ENCODE assay signal across 8 cellular contexts in the genomic region with DNA sequence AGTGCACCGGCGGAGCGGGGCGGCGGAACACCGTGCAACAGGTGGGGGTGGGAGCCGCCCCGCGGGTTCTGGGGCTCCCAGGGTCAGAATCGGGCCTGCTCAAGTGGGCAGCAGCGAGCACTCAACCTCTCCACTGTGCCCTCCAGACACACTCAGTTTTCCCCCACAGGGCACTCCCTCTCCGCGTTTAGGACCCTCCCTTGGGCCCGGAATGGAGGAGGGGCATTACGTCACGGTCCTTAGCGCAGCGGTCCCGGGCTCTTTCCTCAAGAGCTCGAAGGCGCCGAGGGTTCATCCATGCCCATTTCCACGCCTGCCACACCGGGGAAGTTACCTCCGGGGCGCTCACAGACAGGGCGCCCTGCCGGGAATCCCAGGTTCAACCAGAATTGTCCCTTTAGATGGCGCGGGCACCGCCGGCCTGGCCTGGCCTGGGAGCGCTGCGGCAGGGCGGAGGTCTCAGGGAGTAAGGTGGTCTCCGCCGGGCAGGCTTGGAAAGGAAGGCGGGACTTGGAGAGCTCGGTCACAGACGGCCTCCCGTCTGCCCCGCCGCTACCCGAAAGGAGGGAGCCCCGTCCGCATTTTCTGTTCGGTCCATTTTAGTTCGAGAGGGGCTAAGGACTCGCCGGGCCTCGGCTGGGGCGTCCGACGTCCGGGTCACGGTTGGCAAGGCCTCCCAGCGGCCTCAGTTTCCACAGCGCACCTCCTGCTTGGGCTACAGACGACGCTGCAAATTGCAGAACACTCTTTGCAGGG. TPM values are rescaled to one million over a fixed set of nuclear protein-coding genes. Genes with fewer than 3 reads are reported as not detected.
DNase-seq lines count a peak whose midpoint lies in the region; ATAC-seq and TF ChIP-seq lines count a peak whose summit lies in the region.

No MANE protein-coding gene starts in this region.

- CTCF ChIA-PET in A673 (lab: Charles Lee): interaction anchor here (0.5 to 2.6 kb wide), 5 partner anchors 332 to 906 kb away, joined by 3 to 11 read pairs (median 4); no protein-coding TSS in a partner anchor

- TF ChIP-seq CTCF in A673 (conservative IDR thresholded peaks at IDR 0.05; ENCODE audit: low read depth, low read length) (no peak), HFFc6 (IDR thresholded peaks at IDR 0.05) (no peak)

- DNase-seq in A673 (ENCODE audit: low spot score) (no peak), HFFc6 (no peak), HPDE6-E6E7 (ENCODE audit: extremely low spot score) (no peak)
- DNase-seq in central memory CD8-positive, alpha-beta T cell (ENCODE audit: low spot score in 2 of 2): no peak

- peaks cover 63% of the 10 kb centered on the region for H3K27me3 ChIP-seq in A673 (replicated peaks; ENCODE audit: insufficient read depth, low read depth, low read length, poor library complexity)
- H3K27me3 ChIP-seq in muscle layer of duodenum (ENCODE audit: low read depth, low read length): peaks cover 58% of the 10 kb centered on the region

- H3K4me1 Mint-ChIP-seq in HFFc6 (ENCODE audit: low read depth): peaks cover 34% of the 10 kb centered on the region
- peaks cover 44% of the 10 kb centered on the region for H3K4me1 Mint-ChIP-seq in central memory CD8-positive, alpha-beta T cell

- H3K27me3 Mint-ChIP-seq in HFFc6 (ENCODE audit: insufficient read depth): peaks cover 41% of the 10 kb centered on the region
- peaks cover 65% of the 10 kb centered on the region for H3K27me3 Mint-ChIP-seq in central memory CD8-positive, alpha-beta T cell

- H3K4me3 ChIP-seq in A673 (ENCODE audit: low read depth, low read length, poor library complexity, severe bottlenecking): peak overlapping the region; percentile 45
- peak overlapping the region; percentile 21 to 58 for H3K4me3 ChIP-seq in muscle layer of duodenum (ENCODE audit: low read depth in 1 of 2, low read length in 2 of 2)

- BruUV-seq in A673 (replicated peaks; lab: Mats Ljungman, UMichigan): no TSS peak

- peaks cover 20% of the 10 kb centered on the region for H3K4me1 ChIP-seq in A673 (ENCODE audit: insufficient read depth, low read length, poor library complexity, severe bottlenecking)
- H3K4me1 ChIP-seq in muscle layer of duodenum (ENCODE audit: control insufficient read depth in 1 of 2, insufficient read depth in 2 of 2, low read length in 2 of 2): peaks cover 4 to 42% of the 10 kb centered on the region in 2 donors

- H3K4me3 Mint-ChIP-seq in HFFc6: peak overlapping the region; percentile 79
- peak overlapping the region; percentile 81 for H3K4me3 Mint-ChIP-seq in central memory CD8-positive, alpha-beta T cell

- intact Hi-C loops in A673 (cut with micrococcal nuclease; ENCODE audit: unreplicated experiment): loop anchor here (5.0 to 10.0 kb wide), 3 partner anchors 332 to 527 kb away; no protein-coding TSS in a partner anchor

- H3K27ac ChIP-seq in A673 (ENCODE audit: low read depth, low read length, poor library complexity, severe bottlenecking): no peak overlapping the region
- no peak overlapping the region for H3K27ac ChIP-seq in muscle layer of duodenum (ENCODE audit: low read length)

- no peaks in the 10 kb centered on the region for H3K36me3 Mint-ChIP-seq in HFFc6 (ENCODE audit: low read depth)
- H3K36me3 Mint-ChIP-seq in central memory CD8-positive, alpha-beta T cell (ENCODE audit: insufficient read depth): peaks cover 9% of the 10 kb centered on the region

- H3K9me3 ChIP-seq in A673 (ENCODE audit: low read depth, low read length, poor library complexity, severe bottlenecking): no peaks in the 10 kb centered on the region
- no peaks in the 10 kb centered on the region for H3K9me3 ChIP-seq in muscle layer of duodenum (ENCODE audit: control insufficient read depth in 1 of 2, low read length in 2 of 2)

- no peaks in the 10 kb centered on the region for H3K36me3 ChIP-seq in A673 (ENCODE audit: insufficient read depth, low read length, poor library complexity, severe bottlenecking)
- H3K36me3 ChIP-seq in muscle layer of duodenum (ENCODE audit: control insufficient read depth in 1 of 2, insufficient read depth in 2 of 2, low read length in 2 of 2): no peaks in the 10 kb centered on the region

- peak; percentile 5 for ATAC-seq in central memory CD8-positive, alpha-beta T cell (replicated peaks; ENCODE audit: extremely low read depth, poor library complexity, severe bottlenecking)
- ATAC-seq in GM18858 (IDR thresholded peaks at IDR 0.05; ENCODE audit: unreplicated experiment) (no peak), HG02852 (IDR thresholded peaks at IDR 0.05; ENCODE audit: unreplicated experiment) (no peak), HG02970 (IDR thresholded peaks at IDR 0.05; ENCODE audit: low FRiP score, unreplicated experiment) (no peak)

- no peaks in the 10 kb centered on the region for H3K9me3 Mint-ChIP-seq in HFFc6
- no peaks in the 10 kb centered on the region for H3K9me3 Mint-ChIP-seq in central memory CD8-positive, alpha-beta T cell

- POLR2A ChIA-PET in A673 (lab: Charles Lee; ENCODE audit: low non-redundant PET): no interaction called here

- H3K27ac Mint-ChIP-seq in HFFc6: no peak overlapping the region
- no peak overlapping the region for H3K27ac Mint-ChIP-seq in central memory CD8-positive, alpha-beta T cell (ENCODE audit: low read depth)

RNA-seq across cellular contexts. Expression of gene RNU6-1, which starts 5.1 kb away (rescaled TPM):
- not detected in 2 replicates for total RNA-seq in A673 (2021)
- total RNA-seq in HFFc6 (2021; fragmentation: NEBNext Ultra II Directional; extraction: Animal tissue kit (Norgen Biotek cat#: 25700)): not detected

RNA-seq across cellular contexts. Expression of gene SKOR1, which starts 9.5 kb away (rescaled TPM):
- total RNA-seq in A673 (2021): 0.21 and 0.37 TPM in 2 replicates
- total RNA-seq in HFFc6 (2021; fragmentation: NEBNext Ultra II Directional; extraction: Animal tissue kit (Norgen Biotek cat#: 25700)): under 1 TPM in 5 of 6 experiments, not detected in 1; 0.05 to 0.13 (median 0.09) TPM
